ENCODE assay signal across 9 cellular contexts in the genomic region with DNA sequence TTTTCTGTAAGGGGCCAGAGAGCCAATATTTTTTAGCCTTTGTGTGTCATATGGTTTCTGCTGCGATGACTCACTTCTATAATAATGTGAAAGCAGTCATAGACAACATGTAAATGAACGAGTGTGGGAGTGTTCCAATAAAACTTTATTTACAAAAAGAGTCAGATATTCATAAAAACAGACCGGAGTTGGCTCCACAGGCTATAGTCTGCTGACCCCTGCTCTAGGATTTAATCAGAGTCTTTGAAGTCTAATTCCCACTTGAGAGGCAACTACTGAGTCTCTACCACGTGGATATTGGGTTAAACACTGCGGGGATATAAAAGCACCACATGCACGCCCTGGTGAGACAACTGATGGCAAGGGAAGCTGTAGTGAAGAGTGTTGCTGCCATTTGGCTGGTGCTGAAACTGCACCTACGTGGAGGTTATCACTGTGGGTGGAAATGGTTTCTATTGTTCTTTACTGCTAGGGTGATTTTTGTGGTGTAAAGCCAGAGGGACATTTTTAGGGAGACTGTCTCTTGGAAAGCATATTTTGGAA. TPM values are rescaled to one million over a fixed set of nuclear protein-coding genes. Genes with fewer than 3 reads are reported as not detected.
DNase-seq lines count a peak whose midpoint lies in the region; ATAC-seq and TF ChIP-seq lines count a peak whose summit lies in the region.
"Had no signal": no experiment of that assay in that cellular context is flagged by ENCODE, and none has a peak within 500 bp of the region (broad histone marks: within the 10 kb centered on the region; RNA-seq: fewer than 3 reads in every experiment).

No MANE protein-coding gene starts in this region.

- H3K36me3 ChIP-seq in KOPT-K1 (ENCODE audit: insufficient read depth, low read length) (no peaks in the 10 kb centered on the region), osteoblast (ENCODE audit: insufficient read depth, low read length) (no peaks in the 10 kb centered on the region)

- no peaks in the 10 kb centered on the region for H3K27me3 ChIP-seq in osteoblast (ENCODE audit: insufficient read depth, low read length)
- H3K27me3 ChIP-seq: body of pancreas had no signal

- no peak overlapping the region for H3K4me3 ChIP-seq in osteoblast (ENCODE audit: insufficient read depth, low read length)
- H3K4me3 ChIP-seq: body of pancreas had no signal

- no peak overlapping the region for H3K4me2 ChIP-seq in osteoblast (ENCODE audit: insufficient read depth, low read length)

- peaks cover 5% of the 10 kb centered on the region for H3K4me1 ChIP-seq in osteoblast (ENCODE audit: insufficient read depth, low read length)
- H3K4me1 ChIP-seq: body of pancreas had no signal

- H3K27ac ChIP-seq in KOPT-K1 (ENCODE audit: low read depth, low read length, poor library complexity, severe bottlenecking) (peak overlapping the region; percentile 38), osteoblast (ENCODE audit: low read depth, low read length) (no peak overlapping the region)
- H3K27ac ChIP-seq: body of pancreas had no signal

- H3K9me3 ChIP-seq in KOPT-K1 (ENCODE audit: insufficient read depth, low read length, poor library complexity, severe bottlenecking) = no peaks in the 10 kb centered on the region
- no peaks in the 10 kb centered on the region for H3K9me3 ChIP-seq in osteoblast (ENCODE audit: low read depth, low read length)
- H3K9me3 ChIP-seq: body of pancreas had no signal

- peak; percentile 58 for DNase-seq in activated CD4-positive, alpha-beta T cell treated with anti-CD3 and anti-CD28 coated beads for 48 hours
- DNase-seq in activated CD4-positive, alpha-beta T cell treated with anti-CD3 and anti-CD28 coated beads, Interleukin-2, amount 50 U/mL, for 4 hours = no peak
- DNase-seq in activated naive CD4-positive, alpha-beta T cell treated with anti-CD3 and anti-CD28 coated beads, Interleukin-2, amount 50 U/mL, for 16 hours = peak; percentile 34
- DNase-seq in osteoblast (ENCODE audit: insufficient read length, low spot score, missing footprints) (peak; percentile 44), Ammon's horn (ENCODE audit: low spot score) (no peak), CD1c-positive myeloid dendritic cell (ENCODE audit: extremely low spot score) (no peak)
- DNase-seq: body of pancreas had no signal

- TF ChIP-seq CTCF in osteoblast (IDR thresholded peaks at IDR 0.05; ENCODE audit: extremely low read depth, low read depth, low read length) = no peak

- H4K20me1 ChIP-seq in osteoblast (ENCODE audit: insufficient read depth, low read length) = no peaks in the 10 kb centered on the region

- H3K79me2 ChIP-seq in osteoblast (ENCODE audit: insufficient read depth, low read length) = no peaks in the 10 kb centered on the region

- no peak overlapping the region for H2AFZ ChIP-seq in osteoblast (ENCODE audit: low read length)

- ATAC-seq in HG02642 (IDR thresholded peaks at IDR 0.05; ENCODE audit: poor library complexity, unreplicated experiment) = no peak
- ATAC-seq: body of pancreas had no signal

RNA-seq across cellular contexts. Expression of a gene that starts 3.6 kb away (rescaled TPM):
- total RNA-seq in osteoblast = 2.9 and 5.8 TPM in 2 replicates

Comparison
In these comparisons a context has a peak if more than half of its experiments do, and no peak if none do; other contexts are left out.
1. DNase-seq: peak in activated CD4-positive, alpha-beta T cell treated with anti-CD3 and anti-CD28 coated beads for 48 hours (single experiment), activated naive CD4-positive, alpha-beta T cell treated with anti-CD3 and anti-CD28 coated beads, Interleukin-2, amount 50 U/mL, for 16 hours (single experiment) and osteoblast (single experiment); none in activated CD4-positive, alpha-beta T cell treated with anti-CD3 and anti-CD28 coated beads, Interleukin-2, amount 50 U/mL, for 4 hours (0 of 2), Ammon's horn (single experiment) and CD1c-positive myeloid dendritic cell (single experiment).